8 cellular contexts compared by ENCODE assay signal in the genomic region with DNA sequence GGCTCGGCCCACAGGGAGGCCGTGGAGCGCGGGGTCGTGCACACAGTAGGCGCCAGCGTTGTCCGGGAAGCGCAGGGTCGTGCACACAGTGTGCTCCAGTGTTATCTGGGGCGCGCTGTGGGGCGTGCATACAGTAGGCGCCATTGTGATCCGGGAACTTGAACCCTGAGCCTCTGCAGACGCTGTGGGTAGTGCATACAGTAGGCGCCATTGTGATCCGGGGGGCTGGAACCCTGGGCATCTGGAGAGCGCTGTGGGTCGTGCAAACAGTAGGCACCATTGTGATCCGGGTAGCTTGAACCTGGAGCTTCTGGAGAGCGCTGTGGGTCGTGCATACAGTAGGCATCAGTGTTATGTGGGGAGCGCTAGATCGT. TPM values are rescaled to one million over a fixed set of nuclear protein-coding genes. Genes with fewer than 3 reads are reported as not detected.
A peak's percentile ranks its signal among the peaks of the same experiment; 100 is the strongest.
DNase-seq lines count a peak whose midpoint lies in the region; ATAC-seq and TF ChIP-seq lines count a peak whose summit lies in the region.

No MANE protein-coding gene starts in this region.

- TF ChIP-seq EP300 in neural cell (conservative IDR thresholded peaks at IDR 0.05; ENCODE audit: poor library complexity, severe bottlenecking), result no peak

- peak overlapping the region; percentile 24 for H3K27ac ChIP-seq in endodermal cell (ENCODE audit: low read depth, low read length)
- H3K27ac ChIP-seq in neural cell (ENCODE audit: low read length), result no peak overlapping the region

- no peak for TF ChIP-seq RAD21 in neural cell (conservative IDR thresholded peaks at IDR 0.05)

- no peaks in the 10 kb centered on the region for H3K9me2 ChIP-seq in neural cell (ENCODE audit: insufficient read depth, low read length)

- 10 to 19% methylated on average over 10 to 25 of the region's 25 CpGs for WGBS in endodermal cell (ENCODE audit: insufficient coverage in 1 of 2, insufficient read length in 1 of 2), 2 experiments

- H3K4me1 ChIP-seq in NT2/D1 (ENCODE audit: insufficient read depth, insufficient read length) (no peaks in the 10 kb centered on the region), endodermal cell (ENCODE audit: control insufficient read depth, insufficient read depth, low read length) (no peaks in the 10 kb centered on the region)

- peak overlapping the region; percentile 80 for H3K4me3 ChIP-seq in NT2/D1 (ENCODE audit: insufficient read length, low read depth)
- peak overlapping the region; percentile 96 for H3K4me3 ChIP-seq in endodermal cell (ENCODE audit: low read length)
- peak overlapping the region; percentile 70 for H3K4me3 ChIP-seq in neural cell (ENCODE audit: low read length)

- H3K27me3 Mint-ChIP-seq in CD14-positive monocyte (ENCODE audit: low read depth in 3 of 3) (peaks cover 0 to 4% (median 0%) of the 10 kb centered on the region in 3 donors), endodermal cell (ENCODE audit: insufficient read depth) (no peaks in the 10 kb centered on the region)

- H2AFZ ChIP-seq in neural cell (ENCODE audit: low read depth, low read length), result peak overlapping the region; percentile 76

- H4K20me1 ChIP-seq in neural cell (ENCODE audit: insufficient read depth), result no peaks in the 10 kb centered on the region

- H3K79me2 ChIP-seq in neural cell (replicated peaks; ENCODE audit: insufficient read depth, low read length), result peaks cover 35% of the 10 kb centered on the region

- no peak overlapping the region for H3K4me2 ChIP-seq in neural cell (ENCODE audit: low read length)

- H3K4me1 Mint-ChIP-seq in CD14-positive monocyte, result peaks cover 45% of the 10 kb centered on the region
- H3K4me1 Mint-ChIP-seq in endodermal cell, result peaks cover 17% of the 10 kb centered on the region

- H3K9ac ChIP-seq in NT2/D1 (ENCODE audit: insufficient read length, low read depth) (peak overlapping the region; percentile 91), endodermal cell (ENCODE audit: extremely low read depth, low read length, poor library complexity, severe bottlenecking) (peak overlapping the region; percentile 78), neural cell (ENCODE audit: low read length) (peak overlapping the region; percentile 71)

- H3K27me3 ChIP-seq in NT2/D1 (ENCODE audit: insufficient read depth, insufficient read length), result no peaks in the 10 kb centered on the region
- H3K27me3 ChIP-seq in endodermal cell (ENCODE audit: control insufficient read depth, insufficient read depth, low read length, poor library complexity, severe bottlenecking), result no peaks in the 10 kb centered on the region
- H3K27me3 ChIP-seq in neural cell (ENCODE audit: insufficient read depth, low read depth, low read length), result no peaks in the 10 kb centered on the region

- DNase-seq in CD14-positive monocyte (ENCODE audit: low spot score) (no peak), NT2/D1 (ENCODE audit: low read depth, low spot score) (no peak), endodermal cell (peak; percentile 57)
- no peak for DNase-seq in effector CD8-positive, alpha-beta T cell (lab: John Stamatoyannopoulos, UW)
- no peak for DNase-seq in effector CD4-positive, alpha-beta T cell

- H3K36me3 ChIP-seq in NT2/D1 (ENCODE audit: insufficient read depth, insufficient read length, low read length) (no peaks in the 10 kb centered on the region), endodermal cell (ENCODE audit: control insufficient read depth, insufficient read depth, low read length) (no peaks in the 10 kb centered on the region), neural cell (ENCODE audit: insufficient read depth, low read length) (peaks cover 4% of the 10 kb centered on the region)

- no peaks in the 10 kb centered on the region for H3K9me3 Mint-ChIP-seq in CD14-positive monocyte
- no peaks in the 10 kb centered on the region for H3K9me3 Mint-ChIP-seq in endodermal cell

- no peaks in the 10 kb centered on the region for H3F3A ChIP-seq in neural cell (ENCODE audit: insufficient read depth, low read length, poor library complexity, severe bottlenecking)

- H3K27ac Mint-ChIP-seq in CD14-positive monocyte (peak overlapping the region; percentile 44 to 89 (median 75)), endodermal cell (peak overlapping the region; percentile 93)

- H3K36me3 Mint-ChIP-seq in CD14-positive monocyte, result peaks cover 0 to 5% of the 10 kb centered on the region in 2 donors
- H3K36me3 Mint-ChIP-seq in endodermal cell (ENCODE audit: low read depth), result peaks cover 16% of the 10 kb centered on the region

- H3K4me3 Mint-ChIP-seq in CD14-positive monocyte, result peak overlapping the region; percentile 82 to 93
- H3K4me3 Mint-ChIP-seq in endodermal cell, result peak overlapping the region; percentile 84

- ATAC-seq in HG03045 (IDR thresholded peaks at IDR 0.05; ENCODE audit: unreplicated experiment) (no peak), HG02840 (IDR thresholded peaks at IDR 0.05; ENCODE audit: low FRiP score, unreplicated experiment) (no peak)

- intact Hi-C loops in CD14-positive monocyte (cut with micrococcal nuclease), result loop anchor here in 1 of 2 donors (5.0 kb wide), 1 partner anchor 229 kb away; no protein-coding TSS in a partner anchor

- H3K9me3 ChIP-seq in NT2/D1 (ENCODE audit: insufficient read depth, low read length), result no peaks in the 10 kb centered on the region
- no peaks in the 10 kb centered on the region for H3K9me3 ChIP-seq in endodermal cell (ENCODE audit: control insufficient read depth, low read length)
- no peaks in the 10 kb centered on the region for H3K9me3 ChIP-seq in neural cell (ENCODE audit: low read length)

- TF ChIP-seq CTCF in CD14-positive monocyte (IDR thresholded peaks at IDR 0.05) (no peak), endodermal cell (conservative IDR thresholded peaks at IDR 0.05) (no peak), neural cell (IDR thresholded peaks at IDR 0.05; ENCODE audit: poor library complexity, severe bottlenecking) (no peak)

TF ChIP-seq in neural cell, 6 proteins besides CTCF, POLR2A, EP300 and RAD21:
- TF ChIP-seq MXI1 (conservative IDR thresholded peaks at IDR 0.05; ENCODE audit: poor library complexity, severe bottlenecking) (no peak), REST (IDR thresholded peaks at IDR 0.05; ENCODE audit: borderline replicate concordance) (no peak), POLR2AphosphoS5 (IDR thresholded peaks at IDR 0.05) (no peak), TAF1 (IDR thresholded peaks at IDR 0.05; ENCODE audit: low read depth) (no peak), SMC3 (conservative IDR thresholded peaks at IDR 0.05; ENCODE audit: poor library complexity) (no peak)

RNA-seq across cellular contexts. Expression of gene ZNF236, which starts 0.8 kb away (rescaled TPM):
- polyA plus RNA-seq in CD14-positive monocyte (1 to 10 TPM; 1.7 to 2.4 TPM), neural cell (6.5 and 7.7 TPM in 2 replicates)
- total RNA-seq in endodermal cell, result 10 to 100 TPM; 27.0 to 28.3 TPM
- polyA plus RNA-seq in endodermal cell (2013, experiment 1 of 2), result 12.5 TPM
- 7.8 TPM for polyA plus RNA-seq in endodermal cell (2013, experiment 2 of 2)
- 35.3 and 44.0 TPM in 2 replicates for polyA minus RNA-seq in neural cell
